ENCODE assay signal across 11 cellular contexts in the genomic region with DNA sequence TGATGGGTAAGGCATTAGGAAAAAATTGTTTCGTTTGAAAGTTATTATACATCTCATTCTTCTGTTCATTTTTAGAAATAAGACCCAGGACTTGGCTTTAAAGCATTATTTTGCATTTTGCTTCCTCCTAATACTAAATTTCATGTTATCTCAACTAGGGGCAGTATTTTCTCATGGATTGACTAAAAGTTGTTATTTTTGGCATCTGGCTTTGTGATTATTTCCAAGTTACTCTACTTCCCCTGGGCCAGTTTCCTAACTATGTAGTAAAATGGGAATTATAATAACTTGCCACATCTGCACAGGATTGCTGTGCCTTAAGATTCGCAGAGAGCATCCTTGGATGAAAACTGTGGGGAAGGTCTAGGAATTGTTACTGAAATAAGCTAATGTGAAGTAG. TPM values are rescaled to one million over a fixed set of nuclear protein-coding genes. Genes with fewer than 3 reads are reported as not detected.
DNase-seq lines count a peak whose midpoint lies in the region; TF ChIP-seq lines count a peak whose summit lies in the region.
"Had no signal": no experiment of that assay in that cellular context is flagged by ENCODE, and none has a peak within 500 bp of the region (broad histone marks: within the 10 kb centered on the region; RNA-seq: fewer than 3 reads in every experiment).

No MANE protein-coding gene starts in this region.

- peak overlapping the region; percentile 75 for H3K27ac ChIP-seq in ACC112 (ENCODE audit: low read depth, low read length)

- DNase-seq in EL (peak; percentile 37), glutamatergic neuron (no peak), CD14-positive monocyte (ENCODE audit: low spot score) (no peak), cerebellum (ENCODE audit: low spot score) (no peak), NCI-H2196 treated with DMSO at 0.1 percent for 48 hours (lab: John Stamatoyannopoulos, UW; ENCODE audit: unreplicated experiment) (no peak), MV-4-11 (lab: John Stamatoyannopoulos, UW) (no peak)
- DNase-seq: activated CD4-positive, alpha-beta T cell treated with anti-CD3 and anti-CD28 coated beads for 1 hour; NCI-H1436; stimulated activated CD4-positive, alpha-beta T cell treated with anti-CD3 and anti-CD28 coated beads, Interleukin-1b, Interleukin-23, amount 100 ng/mL, for 48 hours had no signal

- no peaks in the 10 kb centered on the region for H3K27me3 ChIP-seq in ACC112 (ENCODE audit: insufficient read depth, low read length)

- H3K4me3 Mint-ChIP-seq in activated naive CD8-positive, alpha-beta T cell = peak overlapping the region; percentile 97
- peak overlapping the region; percentile 82 for H3K4me3 Mint-ChIP-seq in glutamatergic neuron (ENCODE audit: unreplicated experiment)
- H3K4me3 Mint-ChIP-seq in CD14-positive monocyte = no peak overlapping the region

- H3K4me1 ChIP-seq in ACC112 (ENCODE audit: control insufficient read depth, insufficient read depth, low read length, unreplicated experiment) = peaks cover 41% of the 10 kb centered on the region

- no peak for TF ChIP-seq CTCF in glutamatergic neuron (IDR thresholded peaks at IDR 0.05; ENCODE audit: partially characterized antibody, unreplicated experiment)
- TF ChIP-seq CTCF in CD14-positive monocyte (IDR thresholded peaks at IDR 0.05) = no peak

- H3K4me1 Mint-ChIP-seq in activated naive CD8-positive, alpha-beta T cell (ENCODE audit: low read depth) = peaks cover 37% of the 10 kb centered on the region
- H3K4me1 Mint-ChIP-seq in glutamatergic neuron (ENCODE audit: low read depth, unreplicated experiment) (peaks cover 22% of the 10 kb centered on the region), CD14-positive monocyte (peaks cover 38% of the 10 kb centered on the region)

- H3K36me3 Mint-ChIP-seq in activated naive CD8-positive, alpha-beta T cell = peaks cover 2% of the 10 kb centered on the region
- H3K36me3 Mint-ChIP-seq in glutamatergic neuron (ENCODE audit: unreplicated experiment) (no peaks in the 10 kb centered on the region), CD14-positive monocyte (peaks cover 1 to 4% of the 10 kb centered on the region in 2 donors)

- peak overlapping the region; percentile 69 for H3K27ac Mint-ChIP-seq in activated naive CD8-positive, alpha-beta T cell
- H3K27ac Mint-ChIP-seq in glutamatergic neuron (ENCODE audit: unreplicated experiment) = no peak overlapping the region
- peak overlapping the region in 1 of 7 donors; percentile 0 for H3K27ac Mint-ChIP-seq in CD14-positive monocyte

- no peaks in the 10 kb centered on the region for H3K27me3 Mint-ChIP-seq in activated naive CD8-positive, alpha-beta T cell
- H3K27me3 Mint-ChIP-seq in glutamatergic neuron (ENCODE audit: unreplicated experiment) (peaks cover 13% of the 10 kb centered on the region), CD14-positive monocyte (ENCODE audit: low read depth in 3 of 3) (no peaks in the 10 kb centered on the region)

- intact Hi-C loops in CD14-positive monocyte (cut with micrococcal nuclease) = loop anchor here in 1 of 2 donors (10.0 kb wide), 1 partner anchor 239 kb away; no protein-coding TSS in a partner anchor

- peak overlapping the region; percentile 98 for H3K4me3 ChIP-seq in ACC112 (ENCODE audit: low read depth, low read length)

- no peaks in the 10 kb centered on the region for H3K9me3 Mint-ChIP-seq in activated naive CD8-positive, alpha-beta T cell (ENCODE audit: low read depth)
- H3K9me3 Mint-ChIP-seq in glutamatergic neuron (ENCODE audit: unreplicated experiment) (peaks cover 19% of the 10 kb centered on the region), CD14-positive monocyte (peaks cover 0 to 3% (median 0%) of the 10 kb centered on the region in 7 donors)

- no peaks in the 10 kb centered on the region for H3K36me3 ChIP-seq in ACC112 (ENCODE audit: insufficient read depth, low read length)

- no peak overlapping the region for H2AFZ ChIP-seq in ACC112 (ENCODE audit: low read length, unreplicated experiment)

- H3K79me2 ChIP-seq in ACC112 (ENCODE audit: control insufficient read depth, insufficient read depth, low read length, unreplicated experiment) = peaks cover 81% of the 10 kb centered on the region

RNA-seq across cellular contexts. Expression of a gene that starts 3.0 kb away (rescaled TPM):
- total RNA-seq in glutamatergic neuron (ENCODE audit: unreplicated experiment) = 121 TPM
- polyA plus RNA-seq in CD14-positive monocyte = 100 to 1,000 TPM; 128 to 177 TPM
- 89.9 TPM for total RNA-seq in cerebellum

Comparison
In these comparisons a context has a peak if more than half of its experiments do, and no peak if none do; other contexts are left out.
1. H3K4me3 Mint-ChIP-seq: peak in activated naive CD8-positive, alpha-beta T cell (single experiment) and glutamatergic neuron (single experiment); none in CD14-positive monocyte (0 of 2).